Comparison of ENCODE assay signal across 12 cellular contexts in the genomic region with DNA sequence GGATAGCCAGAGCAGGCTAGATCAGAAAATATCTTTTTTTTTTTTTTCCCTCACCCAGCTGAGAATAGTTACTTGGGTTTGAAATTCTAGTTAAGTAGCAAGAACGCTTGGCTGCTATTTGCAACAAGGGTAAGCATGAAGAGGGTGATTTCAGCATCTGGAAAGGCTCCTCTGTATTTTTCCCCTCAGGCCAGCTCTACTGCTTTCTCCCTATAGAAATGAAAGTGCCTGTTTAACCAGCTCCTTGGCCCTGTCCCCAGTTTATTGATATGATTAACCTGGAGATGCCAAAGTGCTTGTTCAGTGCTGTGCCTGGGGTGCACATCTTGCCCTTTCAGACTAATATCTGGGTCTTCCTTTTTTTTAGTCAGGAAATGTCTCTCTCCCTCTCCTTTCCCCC. TPM values are rescaled to one million over a fixed set of nuclear protein-coding genes. Genes with fewer than 3 reads are reported as not detected.
DNase-seq lines count a peak whose midpoint lies in the region; ATAC-seq and TF ChIP-seq lines count a peak whose summit lies in the region.
"Had no signal": no experiment of that assay in that cellular context is flagged by ENCODE, and none has a peak within 500 bp of the region (broad histone marks: within the 10 kb centered on the region; RNA-seq: fewer than 3 reads in every experiment).

No MANE protein-coding gene starts in this region.

- H3K4me3 ChIP-seq in AG04450 (ENCODE audit: low read depth, low read length): no peak overlapping the region
- H3K4me3 ChIP-seq in esophagus squamous epithelium: no peak overlapping the region

- POLR2A ChIA-PET in AG04450 (lab: Yijun Ruan, JAX): interaction anchor here (0.7 to 1.0 kb wide), 3 partner anchors 27 to 263 kb away, joined by 3 to 5 read pairs (median 3); no protein-coding TSS in a partner anchor

- no peak for TF ChIP-seq POLR2A in esophagus squamous epithelium (IDR thresholded peaks at IDR 0.05)

- WGBS in esophagus squamous epithelium, 2 donors: 9 to 33% methylated on average over 1 of the region's 1 CpG

- H3K36me3 Mint-ChIP-seq in natural killer cell treated with Interleukin-12 subunit alpha and Interleukin-12 subunit beta and Interleukin-15 and Interleukin-18, amount 100 ng/mL, for 72 hours: peaks cover 26% of the 10 kb centered on the region

- CTCF ChIA-PET in AG04450 (lab: Charles Lee): interaction anchor here (0.7 to 1.5 kb wide), 3 partner anchors 9 to 234 kb away, joined by 3 to 4 read pairs (median 3); no protein-coding TSS in a partner anchor

- H3K9me3 Mint-ChIP-seq in natural killer cell treated with Interleukin-12 subunit alpha and Interleukin-12 subunit beta and Interleukin-15 and Interleukin-18, amount 100 ng/mL, for 72 hours: no peaks in the 10 kb centered on the region
- H3K9me3 Mint-ChIP-seq: activated naive CD4-positive, alpha-beta T cell treated with anti-CD3 and anti-CD28 coated beads for 36 hours had no signal

- TF ChIP-seq CTCF in AG04450 (IDR thresholded peaks at IDR 0.05; ENCODE audit: low read depth, low read length) (no peak), esophagus squamous epithelium (IDR thresholded peaks at IDR 0.05) (no peak)

- no peak for DNase-seq in AG04450 (ENCODE audit: low read depth, low spot score)
- DNase-seq in RPMI7951 (ENCODE audit: low read depth): peak; percentile 48
- no peak for DNase-seq in esophagus squamous epithelium (lab: John Stamatoyannopoulos, UW)
- no peak for DNase-seq in natural killer cell treated with Interleukin-12 subunit alpha and Interleukin-12 subunit beta and Interleukin-15 and Interleukin-18, amount 100 ng/mL, for 72 hours (ENCODE audit: low spot score)
- DNase-seq in NCI-H69 (lab: John Stamatoyannopoulos, UW): no peak
- DNase-seq in mucosa of gallbladder (ENCODE audit: low spot score): no peak
- DNase-seq in DMS 273 treated with DMSO at 0.1 percent for 48 hours (lab: John Stamatoyannopoulos, UW): no peak
- DNase-seq: activated CD4-positive, alpha-beta T cell treated with anti-CD3 and anti-CD28 coated beads, Interleukin-2, amount 50 U/mL, for 1 hour; activated naive CD4-positive, alpha-beta T cell treated with anti-CD3 and anti-CD28 coated beads for 36 hours; NCI-H1092 treated with DMSO at 0.1 percent for 48 hours; stimulated activated CD4-positive, alpha-beta T cell treated with anti-CD3 and anti-CD28 coated beads, Interleukin-2, amount 100 ng/mL, for 24 hours had no signal

- H3K27me3 Mint-ChIP-seq in natural killer cell treated with Interleukin-12 subunit alpha and Interleukin-12 subunit beta and Interleukin-15 and Interleukin-18, amount 100 ng/mL, for 72 hours: no peaks in the 10 kb centered on the region

- H3K27ac ChIP-seq in AG04450 (ENCODE audit: low read depth, low read length) (peak overlapping the region; percentile 13), esophagus squamous epithelium (peak overlapping the region in 3 of 4 donors; percentile 19 to 25 (median 23))

- ATAC-seq in natural killer cell treated with Interleukin-12 subunit alpha and Interleukin-12 subunit beta and Interleukin-15 and Interleukin-18, amount 100 ng/mL, for 72 hours: no peak
- no peak for ATAC-seq in GM18858 (IDR thresholded peaks at IDR 0.05; ENCODE audit: unreplicated experiment)

- H3K9me3 ChIP-seq in AG04450 (ENCODE audit: control insufficient read depth, insufficient read depth, low read length) (no peaks in the 10 kb centered on the region), esophagus squamous epithelium (no peaks in the 10 kb centered on the region)

- peaks cover 38 to 99% (median 40%) of the 10 kb centered on the region in 3 donors for H3K36me3 ChIP-seq in esophagus squamous epithelium

- peaks cover 8 to 29% (median 15%) of the 10 kb centered on the region in 3 donors for H3K4me1 ChIP-seq in esophagus squamous epithelium

- intact Hi-C loops in esophagus squamous epithelium (cut with DNase I): no loop called here

- H3K4me3 Mint-ChIP-seq in natural killer cell treated with Interleukin-12 subunit alpha and Interleukin-12 subunit beta and Interleukin-15 and Interleukin-18, amount 100 ng/mL, for 72 hours: no peak overlapping the region
- H3K4me3 Mint-ChIP-seq: activated naive CD4-positive, alpha-beta T cell treated with anti-CD3 and anti-CD28 coated beads for 36 hours had no signal

- H3K27ac Mint-ChIP-seq in natural killer cell treated with Interleukin-12 subunit alpha and Interleukin-12 subunit beta and Interleukin-15 and Interleukin-18, amount 100 ng/mL, for 72 hours: peak overlapping the region; percentile 53 to 65

- H3K4me1 Mint-ChIP-seq in natural killer cell treated with Interleukin-12 subunit alpha and Interleukin-12 subunit beta and Interleukin-15 and Interleukin-18, amount 100 ng/mL, for 72 hours (ENCODE audit: low read depth in 2 of 2): peaks cover 4 to 15% of the 10 kb centered on the region in 2 donors

- H3K27me3 ChIP-seq in AG04450 (ENCODE audit: control insufficient read depth, insufficient read depth, low read length) (no peaks in the 10 kb centered on the region), esophagus squamous epithelium (no peaks in the 10 kb centered on the region)

RNA-seq across cellular contexts. Expression of a gene that starts 37.1 kb away (rescaled TPM):
- polyA plus RNA-seq in AG04450 (2011; rRNA removed): 52.0 and 70.7 TPM in 2 replicates
- polyA minus RNA-seq in AG04450 (2011; rRNA and poly(A)+ RNA removed): 30.3 and 48.3 TPM in 2 replicates
- 26.4 and 29.2 TPM in 2 replicates for total RNA-seq in RPMI7951 (2014; rRNA removed; shearing (Covaris generic))
- 10 to 100 TPM; 23.0 to 26.1 (median 24.3) TPM for total RNA-seq in esophagus squamous epithelium
- total RNA-seq in natural killer cell treated with Interleukin-12 subunit alpha and Interleukin-12 subunit beta and Interleukin-15 and Interleukin-18, amount 100 ng/mL, for 72 hours: 10 to 100 TPM; 53.3 to 60.7 TPM
- 35.9 TPM for total RNA-seq in mucosa of gallbladder

RNA-seq across cellular contexts. Expression of a gene that starts 37.5 kb away (rescaled TPM):
- polyA plus RNA-seq in AG04450 (2011; rRNA removed): 31.3 and 41.9 TPM in 2 replicates
- 9.2 and 16.1 TPM in 2 replicates for polyA minus RNA-seq in AG04450 (2011; rRNA and poly(A)+ RNA removed)
- total RNA-seq in RPMI7951 (2014; rRNA removed; shearing (Covaris generic)): 63.5 and 64.6 TPM in 2 replicates
- total RNA-seq in esophagus squamous epithelium (10 to 100 TPM; 43.3 to 78.4 (median 68.4) TPM), mucosa of gallbladder (13.0 TPM)
- total RNA-seq in natural killer cell treated with Interleukin-12 subunit alpha and Interleukin-12 subunit beta and Interleukin-15 and Interleukin-18, amount 100 ng/mL, for 72 hours: 10 to 100 TPM; 18.9 to 49.5 TPM
